ENCODE assay signal across 21 cellular contexts in the genomic region with DNA sequence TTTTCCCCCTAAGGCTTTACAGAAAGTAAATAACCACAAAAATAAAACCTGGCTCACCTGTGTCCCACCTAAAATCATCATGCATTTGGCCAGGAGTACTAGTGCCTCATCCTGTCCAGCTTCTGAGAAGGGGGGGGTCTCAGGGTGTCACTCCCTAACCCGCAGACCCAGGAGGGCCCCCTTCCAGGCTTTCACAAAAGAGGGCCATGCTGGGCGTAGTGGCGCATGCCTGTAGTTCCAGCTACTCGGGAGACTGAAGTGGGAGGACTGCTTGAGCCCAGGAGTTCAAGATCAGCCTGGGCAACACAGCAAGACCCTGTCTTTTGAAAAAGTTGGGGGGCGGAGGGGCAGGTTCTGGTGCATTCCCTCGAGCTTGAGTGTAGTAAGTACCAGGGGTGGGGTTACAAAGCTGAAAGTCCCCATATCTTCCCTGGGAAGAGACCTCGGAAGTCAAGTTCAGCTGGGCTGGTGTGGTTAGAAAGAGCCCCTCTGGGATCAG.
DNase-seq lines count a peak whose midpoint lies in the region; ATAC-seq, FAIRE-seq and TF ChIP-seq lines count a peak whose summit lies in the region.
"Had no signal": no experiment of that assay in that cellular context is flagged by ENCODE, and none has a peak within 500 bp of the region (broad histone marks: within the 10 kb centered on the region; RNA-seq: fewer than 3 reads in every experiment).

No MANE protein-coding gene starts in this region.

- no peak for ATAC-seq in Right ventricle myocardium superior (ENCODE audit: poor library complexity)
- no peak for ATAC-seq in psoas muscle
- no peak for ATAC-seq in GM19463 (IDR thresholded peaks at IDR 0.05; ENCODE audit: unreplicated experiment)
- ATAC-seq in HG03135 (IDR thresholded peaks at IDR 0.05; ENCODE audit: unreplicated experiment): no peak

- 68% methylated on average over 7 of the region's 7 CpGs; no CpG with 5 or more reads in 1 of the 2 experiments for WGBS in H1 (ENCODE audit: extremely low coverage in 1 of 2, insufficient coverage in 1 of 2, insufficient read length in 1 of 2, insufficient replicate concordance in 2 of 2, low coverage in 1 of 2, low lambda C conversion rate in 2 of 2, missing lambda C conversion rate in 1 of 2), 2 experiments
- 62 to 83% (median 71%) methylated on average over 7 of the region's 7 CpGs for WGBS in psoas muscle, 3 donors

- no peaks in the 10 kb centered on the region for H3K79me2 ChIP-seq in H1 (ENCODE audit: control insufficient read depth in 1 of 2, insufficient read depth in 2 of 2, low read length in 2 of 2)

- no peaks in the 10 kb centered on the region for H3K4me1 ChIP-seq in left ventricle myocardium inferior
- peaks cover 0 to 4% (median 2%) of the 10 kb centered on the region in 4 experiments; a peak in 3 of 7 replicates for H3K4me1 ChIP-seq in H1 (replicated peaks in 1 of 4; ENCODE audit: control insufficient read depth in 3 of 4, insufficient read depth in 4 of 4, low read length in 3 of 4)
- H3K4me1 ChIP-seq in psoas muscle: peaks cover 3% of the 10 kb centered on the region
- H3K4me1 ChIP-seq: Caco-2 had no signal

- no peaks in the 10 kb centered on the region for H4K20me1 ChIP-seq in H1 (replicated peaks in 1 of 2; ENCODE audit: control insufficient read depth in 1 of 2, insufficient read depth in 2 of 2, low read length in 2 of 2)

- DNase-seq in left ventricle myocardium inferior (no peak), Right ventricle myocardium superior (no peak), H1 (ENCODE audit: low read depth in 1 of 2, low spot score in 2 of 2) (no peak), psoas muscle (no peak), mesothelial cell of epicardium (ENCODE audit: low spot score in 2 of 2, unreplicated experiment in 2 of 2) (no peak), posterior vena cava (ENCODE audit: low spot score) (no peak)
- DNase-seq: Caco-2; CD4-positive, alpha-beta T cell; GDM1; HCEC 1CT; NCI-H1417; NCI-H187 treated with DMSO at 0.1 percent for 48 hours; NCI-H226; NCI-H524; OCI-M1; SHP77 treated with DMSO at 0.1 percent for 48 hours had no signal

- peak overlapping the region; percentile 33 for H3K27ac ChIP-seq in left ventricle myocardium inferior (replicated peaks)
- H3K27ac ChIP-seq in H1 (ENCODE audit: low read depth, low read length): no peak overlapping the region
- peak overlapping the region; percentile 76 for H3K27ac ChIP-seq in psoas muscle
- H3K27ac ChIP-seq: 22Rv1, KMS-11 had no signal

- H3K27me3 ChIP-seq in left ventricle myocardium inferior (ENCODE audit: low read depth): no peaks in the 10 kb centered on the region
- H3K27me3 ChIP-seq in H1 (replicated peaks in 1 of 4; ENCODE audit: control insufficient read depth in 3 of 4, extremely low read depth in 1 of 4, insufficient read depth in 3 of 4, low read length in 3 of 4): no peaks in the 10 kb centered on the region
- no peaks in the 10 kb centered on the region for H3K27me3 ChIP-seq in psoas muscle (ENCODE audit: insufficient read depth in 3 of 3, low read length in 2 of 3)

- H3K9me3 Mint-ChIP-seq in mesothelial cell of epicardium: no peaks in the 10 kb centered on the region
- H3K9me3 Mint-ChIP-seq: CD4-positive, alpha-beta T cell had no signal

- no peak overlapping the region for H2BK12ac ChIP-seq in H1 (ENCODE audit: low read depth, low read length)

- intact Hi-C loops in left ventricle myocardium inferior (cut with micrococcal nuclease): no loop called here
- intact Hi-C loops in Right ventricle myocardium superior (cut with DNase I): no loop called here
- intact Hi-C loops in psoas muscle (cut with DNase I): no loop called here
- intact Hi-C loops in posterior vena cava (cut with DNase I): no loop called here

- CTCF ChIA-PET in H1 (lab: Charles Lee; ENCODE audit: partially characterized antibody): interaction anchor here (0.5 to 2.1 kb wide), 6 partner anchors 10 to 118 kb away, joined by 3 to 8 read pairs (median 3); no protein-coding TSS in a partner anchor

- no peak overlapping the region for H2BK120ac ChIP-seq in H1 (replicated peaks; ENCODE audit: low read depth, low read length)

- no peak overlapping the region for H3K9ac ChIP-seq in H1 (replicated peaks in 1 of 4; ENCODE audit: extremely low read depth in 1 of 4, low read depth in 3 of 4, low read length in 3 of 4)
- H3K9ac ChIP-seq: KMS-11 had no signal

- peak overlapping the region; percentile 40 for H4K91ac ChIP-seq in H1 (replicated peaks; ENCODE audit: insufficient read length, low read length)

- H4K5ac ChIP-seq in H1 (ENCODE audit: insufficient read length, low read depth, low read length): no peak overlapping the region

- TF ChIP-seq POLR2A in H1 (IDR thresholded peaks at IDR 0.05; ENCODE audit: control extremely low read depth in 1 of 2, low read depth in 2 of 2, low read length in 2 of 2): no peak

- no peak overlapping the region for H3K18ac ChIP-seq in H1 (ENCODE audit: extremely low read depth, low read length)

- H3K36me3 ChIP-seq in left ventricle myocardium inferior (no peaks in the 10 kb centered on the region), H1 (ENCODE audit: control insufficient read depth in 2 of 4, insufficient read depth in 4 of 4, low read length in 3 of 4) (no peaks in the 10 kb centered on the region), psoas muscle (ENCODE audit: insufficient read depth in 1 of 2, low read depth in 1 of 2) (no peaks in the 10 kb centered on the region)

- H3K9me3 ChIP-seq in left ventricle myocardium inferior (replicated peaks): no peaks in the 10 kb centered on the region
- H3K9me3 ChIP-seq in H1 (ENCODE audit: insufficient read depth in 2 of 2, low read depth in 1 of 2, low read length in 1 of 2): no peaks in the 10 kb centered on the region
- H3K9me3 ChIP-seq in psoas muscle: no peaks in the 10 kb centered on the region
- H3K9me3 ChIP-seq: Caco-2 had no signal

- H3K4me3 ChIP-seq in left ventricle myocardium inferior (no peak overlapping the region), H1 (ENCODE audit: extremely low read depth in 1 of 4, insufficient read depth in 2 of 4, low read depth in 3 of 4, low read length in 4 of 4) (no peak overlapping the region), psoas muscle (no peak overlapping the region)

- H3K79me1 ChIP-seq in H1 (ENCODE audit: low read depth, low read length): no peaks in the 10 kb centered on the region

- TF ChIP-seq CTCF in left ventricle myocardium inferior (IDR thresholded peaks at IDR 0.05; ENCODE audit: borderline replicate concordance): no peak
- no peak for TF ChIP-seq CTCF in H1 (IDR thresholded peaks at IDR 0.05; ENCODE audit: control extremely low read depth in 1 of 3, insufficient read depth in 1 of 3, low read depth in 1 of 3, low read length in 3 of 3)
- TF ChIP-seq CTCF in psoas muscle (IDR thresholded peaks at IDR 0.05): no peak
- TF ChIP-seq CTCF in mesothelial cell of epicardium (IDR thresholded peaks at IDR 0.05; ENCODE audit: unreplicated experiment): no peak

- no peak overlapping the region for H3K23ac ChIP-seq in H1 (ENCODE audit: insufficient read length)

- H2AK5ac ChIP-seq in H1 (ENCODE audit: low read depth, low read length): no peak overlapping the region

- no peaks in the 10 kb centered on the region for H3K23me2 ChIP-seq in H1 (ENCODE audit: low read depth, low read length)

- no peak overlapping the region for H3K56ac ChIP-seq in H1 (replicated peaks; ENCODE audit: insufficient read length, low read depth, low read length)

- FAIRE-seq in H1 (lab: Jason Lieb, UNC): no peak

- H3K14ac ChIP-seq in H1 (ENCODE audit: insufficient read length): no peak overlapping the region

- no peak overlapping the region for H3K4ac ChIP-seq in H1 (replicated peaks; ENCODE audit: insufficient read length, low read depth, low read length)

- no peaks in the 10 kb centered on the region for H3K36me3 Mint-ChIP-seq in mesothelial cell of epicardium

- H3K27me3 Mint-ChIP-seq in mesothelial cell of epicardium (ENCODE audit: low read depth): peaks cover 11% of the 10 kb centered on the region
- H3K27me3 Mint-ChIP-seq: B cell; CD4-positive, alpha-beta T cell had no signal

- H3K4me3 Mint-ChIP-seq in mesothelial cell of epicardium: no peak overlapping the region
- H3K4me3 Mint-ChIP-seq: B cell; CD4-positive, alpha-beta T cell had no signal

- POLR2A ChIA-PET in H1 (lab: Charles Lee; ENCODE audit: partially characterized antibody): interaction anchor here (0.9 to 2.2 kb wide), 4 partner anchors 12 to 62 kb away, joined by 3 to 4 read pairs (median 4); no protein-coding TSS in a partner anchor

- no peak for TF ChIP-seq RAD21 in H1 (IDR thresholded peaks at IDR 0.05 in 1 of 2, conservative IDR thresholded peaks at IDR 0.05 in 1 of 2; ENCODE audit: low read depth in 2 of 2, low read length in 2 of 2)

- H2BK5ac ChIP-seq in H1 (ENCODE audit: low read depth, low read length): no peak overlapping the region

- H3K27ac Mint-ChIP-seq in mesothelial cell of epicardium: no peak overlapping the region
- H3K27ac Mint-ChIP-seq: B cell; CD4-positive, alpha-beta T cell had no signal

- H4K8ac ChIP-seq in H1 (ENCODE audit: extremely low read depth, insufficient read depth, low read length): no peak overlapping the region

- no peak for TF ChIP-seq EP300 in H1 (IDR thresholded peaks at IDR 0.05; ENCODE audit: borderline replicate concordance in 1 of 2, low read depth in 2 of 2, low read length in 2 of 2)

- no peak overlapping the region for H3K4me2 ChIP-seq in H1 (ENCODE audit: insufficient read depth in 1 of 2, low read depth in 2 of 2, low read length in 2 of 2)
- H3K4me2 ChIP-seq: KMS-11 had no signal

- H2BK20ac ChIP-seq in H1 (ENCODE audit: low read length): no peak overlapping the region

- no peak overlapping the region for H2AFZ ChIP-seq in H1 (ENCODE audit: low read length)

- no peaks in the 10 kb centered on the region for H3K4me1 Mint-ChIP-seq in mesothelial cell of epicardium
- H3K4me1 Mint-ChIP-seq: B cell had no signal

- no peak overlapping the region for H2BK15ac ChIP-seq in H1 (ENCODE audit: low read length)

TF ChIP-seq in H1, 55 proteins besides CTCF, POLR2A, EP300 and RAD21 (continues in another document):
- no peak for TF ChIP-seq SRF (IDR thresholded peaks at IDR 0.05; ENCODE audit: low read depth, low read length)
- no peak for TF ChIP-seq CBX8 (IDR thresholded peaks at IDR 0.05; ENCODE audit: borderline replicate concordance, low read depth, low read length)
- no peak for TF ChIP-seq MAFK (IDR thresholded peaks at IDR 0.05; ENCODE audit: low read depth, low read length)
- TF ChIP-seq POLR2AphosphoS5 (IDR thresholded peaks at IDR 0.05; ENCODE audit: low read depth, low read length): no peak
- TF ChIP-seq SUZ12 (IDR thresholded peaks at IDR 0.05; ENCODE audit: low read length): no peak
- TF ChIP-seq EZH2 (IDR thresholded peaks at IDR 0.05; ENCODE audit: low read depth, low read length, severe bottlenecking): no peak
- TF ChIP-seq, protein P1, sequence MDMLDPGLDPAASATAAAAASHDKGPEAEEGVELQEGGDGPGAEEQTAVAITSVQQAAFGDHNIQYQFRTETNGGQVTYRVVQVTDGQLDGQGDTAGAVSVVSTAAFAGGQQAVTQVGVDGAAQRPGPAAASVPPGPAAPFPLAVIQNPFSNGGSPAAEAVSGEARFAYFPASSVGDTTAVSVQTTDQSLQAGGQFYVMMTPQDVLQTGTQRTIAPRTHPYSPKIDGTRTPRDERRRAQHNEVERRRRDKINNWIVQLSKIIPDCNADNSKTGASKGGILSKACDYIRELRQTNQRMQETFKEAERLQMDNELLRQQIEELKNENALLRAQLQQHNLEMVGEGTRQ (IDR thresholded peaks at IDR 0.05; ENCODE audit: low read length): no peak
